8 cellular contexts compared by ENCODE assay signal in the genomic region with DNA sequence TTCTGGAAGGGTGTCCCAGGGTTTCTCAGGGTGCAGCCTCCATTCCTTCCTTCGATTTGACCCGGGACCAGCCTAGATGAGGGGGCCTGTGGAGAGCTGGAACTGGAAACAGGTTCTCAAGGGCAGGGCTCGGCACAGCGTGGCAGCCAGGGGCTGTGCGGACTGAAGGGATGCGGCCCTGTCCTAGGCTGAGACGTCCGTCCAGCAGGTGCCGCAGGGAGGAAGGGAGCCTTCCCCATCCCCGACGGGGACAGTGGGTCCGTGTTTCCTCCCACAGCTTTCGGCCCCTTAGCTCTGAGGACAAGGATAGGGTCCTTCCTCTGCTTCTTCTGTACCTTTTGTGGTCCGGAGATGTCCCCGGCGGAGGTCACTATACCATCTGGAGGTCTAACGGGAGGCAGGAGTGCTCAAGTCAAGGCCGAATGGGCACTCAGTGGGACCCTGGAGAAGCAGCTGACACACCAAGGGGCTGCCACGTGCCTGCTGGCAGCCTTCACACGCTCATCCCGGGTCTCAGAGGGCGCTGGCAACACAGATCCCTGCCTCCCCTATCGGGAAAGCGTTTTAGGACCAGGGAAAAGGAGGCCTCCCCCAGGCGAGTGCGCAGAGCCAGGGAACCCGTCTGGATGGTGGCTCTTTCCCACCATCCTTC. TPM values are rescaled to one million over a fixed set of nuclear protein-coding genes. Genes with fewer than 3 reads are reported as not detected.
DNase-seq lines count a peak whose midpoint lies in the region; ATAC-seq lines count a peak whose summit lies in the region.

No MANE protein-coding gene starts in this region.

- ATAC-seq in naive thymus-derived CD8-positive, alpha-beta T cell: no peak

- peak in 2 of 5 donors; percentile 21 to 37 for DNase-seq in CD8-positive, alpha-beta memory T cell
- DNase-seq in HT-29 (ENCODE audit: low spot score) (peak; percentile 59), D341Med (ENCODE audit: low spot score) (no peak), Ammon's horn (ENCODE audit: low spot score) (no peak), superior temporal gyrus (ENCODE audit: extremely low spot score) (no peak)
- DNase-seq in T-helper 2 cell treated with Interferon-gamma antibody and Interleukin-4, amounts not matched to agents 5 μg/mL and 100 μg/mL, for 36 hours (ENCODE audit: low spot score): peak; percentile 44
- DNase-seq in effector memory CD4-positive, alpha-beta T cell: peak in 1 of 3 donors; percentile 33
- peak in 2 of 10 donors; percentile 39 to 46 for DNase-seq in naive thymus-derived CD8-positive, alpha-beta T cell

- H3K36me3 Mint-ChIP-seq in CD8-positive, alpha-beta memory T cell: peaks cover 2 to 32% (median 4%) of the 10 kb centered on the region in 3 donors
- peaks cover 62% of the 10 kb centered on the region for H3K36me3 Mint-ChIP-seq in T-helper 2 cell treated with Interferon-gamma antibody and Interleukin-4, amounts not matched to agents 5 μg/mL and 100 μg/mL, for 36 hours (ENCODE audit: low read depth)
- H3K36me3 Mint-ChIP-seq in naive thymus-derived CD8-positive, alpha-beta T cell: peaks cover 0 to 30% (median 2%) of the 10 kb centered on the region in 3 donors

- peaks cover 0 to 17% of the 10 kb centered on the region in 2 donors for H3K27me3 Mint-ChIP-seq in CD8-positive, alpha-beta memory T cell
- H3K27me3 Mint-ChIP-seq in T-helper 2 cell treated with Interferon-gamma antibody and Interleukin-4, amounts not matched to agents 5 μg/mL and 100 μg/mL, for 36 hours (ENCODE audit: low read depth): no peaks in the 10 kb centered on the region
- peaks cover 0 to 3% (median 0%) of the 10 kb centered on the region in 5 donors for H3K27me3 Mint-ChIP-seq in naive thymus-derived CD8-positive, alpha-beta T cell

- peak overlapping the region; percentile 83 to 96 (median 89) for H3K4me3 Mint-ChIP-seq in CD8-positive, alpha-beta memory T cell
- peak overlapping the region; percentile 90 for H3K4me3 Mint-ChIP-seq in T-helper 2 cell treated with Interferon-gamma antibody and Interleukin-4, amounts not matched to agents 5 μg/mL and 100 μg/mL, for 36 hours
- peak overlapping the region; percentile 86 to 98 (median 93) for H3K4me3 Mint-ChIP-seq in naive thymus-derived CD8-positive, alpha-beta T cell

- H3K4me3 ChIP-seq in CD8-positive, alpha-beta memory T cell (ENCODE audit: low read length): peak overlapping the region; percentile 73
- peak overlapping the region; percentile 60 for H3K4me3 ChIP-seq in effector memory CD4-positive, alpha-beta T cell (ENCODE audit: insufficient read depth, low read depth, low read length, poor library complexity, severe bottlenecking)

- CTCF ChIA-PET in CD8-positive, alpha-beta memory T cell (lab: Charles Lee): interaction anchor here (0.7 to 5.9 kb wide), 40 partner anchors 10 to 358 kb away, joined by 3 to 36 read pairs (median 5); partner anchors contain the start of genes C9orf78, GPR107, TOR1B and USP20

- H3K27ac ChIP-seq in CD8-positive, alpha-beta memory T cell (ENCODE audit: low read depth, low read length): peak overlapping the region; percentile 91
- peak overlapping the region; percentile 99 for H3K27ac ChIP-seq in effector memory CD4-positive, alpha-beta T cell (ENCODE audit: insufficient read depth, low read length, poor library complexity, severe bottlenecking)

- peak overlapping the region; percentile 97 to 100 (median 100) for H3K27ac Mint-ChIP-seq in CD8-positive, alpha-beta memory T cell
- H3K27ac Mint-ChIP-seq in T-helper 2 cell treated with Interferon-gamma antibody and Interleukin-4, amounts not matched to agents 5 μg/mL and 100 μg/mL, for 36 hours: peak overlapping the region; percentile 99
- H3K27ac Mint-ChIP-seq in naive thymus-derived CD8-positive, alpha-beta T cell: peak overlapping the region; percentile 97 to 100 (median 99)

- H3K9me3 ChIP-seq in CD8-positive, alpha-beta memory T cell (ENCODE audit: low read length): no peaks in the 10 kb centered on the region
- no peaks in the 10 kb centered on the region for H3K9me3 ChIP-seq in effector memory CD4-positive, alpha-beta T cell (ENCODE audit: control insufficient read depth, low read length)

- no peaks in the 10 kb centered on the region for H3K9me3 Mint-ChIP-seq in CD8-positive, alpha-beta memory T cell
- H3K9me3 Mint-ChIP-seq in T-helper 2 cell treated with Interferon-gamma antibody and Interleukin-4, amounts not matched to agents 5 μg/mL and 100 μg/mL, for 36 hours: no peaks in the 10 kb centered on the region
- no peaks in the 10 kb centered on the region for H3K9me3 Mint-ChIP-seq in naive thymus-derived CD8-positive, alpha-beta T cell

- H3K27me3 ChIP-seq in CD8-positive, alpha-beta memory T cell (ENCODE audit: insufficient read depth, low read length, poor library complexity, severe bottlenecking): no peaks in the 10 kb centered on the region
- no peaks in the 10 kb centered on the region for H3K27me3 ChIP-seq in effector memory CD4-positive, alpha-beta T cell (replicated peaks; ENCODE audit: control insufficient read depth, insufficient read depth, low read length, poor library complexity, severe bottlenecking)

- POLR2A ChIA-PET in CD8-positive, alpha-beta memory T cell (lab: Charles Lee): interaction anchor here (1.2 to 5.0 kb wide), 7 partner anchors 22 to 168 kb away, joined by 5 to 29 read pairs (median 7); partner anchors contain the start of genes FNBP1 and GPR107
- POLR2A ChIA-PET in naive thymus-derived CD8-positive, alpha-beta T cell (lab: Charles Lee): interaction anchor here (0.6 to 12.6 kb wide), 28 partner anchors 9 to 219 kb away, joined by 3 to 253 read pairs (median 4); partner anchors contain the start of genes C9orf78, FNBP1, GPR107 and TOR1A

- peaks cover 17% of the 10 kb centered on the region for H3K36me3 ChIP-seq in CD8-positive, alpha-beta memory T cell (ENCODE audit: insufficient read depth, low read length)
- H3K36me3 ChIP-seq in effector memory CD4-positive, alpha-beta T cell (ENCODE audit: control insufficient read depth, insufficient read depth, low read length): peaks cover 9% of the 10 kb centered on the region

- H3K4me1 Mint-ChIP-seq in CD8-positive, alpha-beta memory T cell: peaks cover 56 to 76% (median 66%) of the 10 kb centered on the region in 3 donors
- peaks cover 52% of the 10 kb centered on the region for H3K4me1 Mint-ChIP-seq in T-helper 2 cell treated with Interferon-gamma antibody and Interleukin-4, amounts not matched to agents 5 μg/mL and 100 μg/mL, for 36 hours (ENCODE audit: low read depth)
- H3K4me1 Mint-ChIP-seq in naive thymus-derived CD8-positive, alpha-beta T cell: peaks cover 42 to 67% (median 64%) of the 10 kb centered on the region in 4 donors

- H3K4me1 ChIP-seq in CD8-positive, alpha-beta memory T cell (ENCODE audit: insufficient read depth, low read length): peaks cover 52% of the 10 kb centered on the region
- H3K4me1 ChIP-seq in effector memory CD4-positive, alpha-beta T cell (ENCODE audit: control insufficient read depth, insufficient read depth, low read length, poor library complexity, severe bottlenecking): peaks cover 57% of the 10 kb centered on the region

RNA-seq across cellular contexts. Expression of gene USP20, which starts 49.9 kb away (rescaled TPM):
- total RNA-seq in CD8-positive, alpha-beta memory T cell: 10 to 100 TPM; 50.2 to 50.8 TPM
- polyA plus RNA-seq in CD8-positive, alpha-beta memory T cell: 50.3 TPM
- total RNA-seq in HT-29 (2014; rRNA removed; shearing (Covaris generic)): 12.4 and 14.8 TPM in 2 replicates
- 100 to 1,000 TPM; 117 to 124 TPM for total RNA-seq in naive thymus-derived CD8-positive, alpha-beta T cell
- 10 to 100 TPM; 37.1 to 76.4 (median 49.4) TPM for polyA plus RNA-seq in naive thymus-derived CD8-positive, alpha-beta T cell

RNA-seq across cellular contexts. Expression of gene C9orf78, which starts 50.1 kb away (rescaled TPM):
- 10 to 100 TPM; 71.4 to 76.4 TPM for total RNA-seq in CD8-positive, alpha-beta memory T cell
- 249 TPM for polyA plus RNA-seq in CD8-positive, alpha-beta memory T cell
- 27.9 and 37.8 TPM in 2 replicates for total RNA-seq in HT-29 (2014; rRNA removed; shearing (Covaris generic))
- total RNA-seq in naive thymus-derived CD8-positive, alpha-beta T cell: 100 to 1,000 TPM in 1 of 2 experiments, 10 to 100 TPM in 1; 98.7 to 104 TPM
- polyA plus RNA-seq in naive thymus-derived CD8-positive, alpha-beta T cell: 100 to 1,000 TPM; 191 to 242 (median 222) TPM

Comparison
In these comparisons a context has a peak if more than half of its experiments do, and no peak if none do; other contexts are left out.
1. DNase-seq: peak in HT-29 (single experiment) and T-helper 2 cell treated with Interferon-gamma antibody and Interleukin-4, amounts not matched to agents 5 μg/mL and 100 μg/mL, for 36 hours (single experiment); none in D341Med (single experiment), Ammon's horn (single experiment) and superior temporal gyrus (single experiment).
2. Peak in every context shown above with its lines, with median percentiles within 50 percentile points of each other: H3K27ac Mint-ChIP-seq and H3K4me3 Mint-ChIP-seq.